1 cellular context compared by ENCODE assay signal in the genomic region with DNA sequence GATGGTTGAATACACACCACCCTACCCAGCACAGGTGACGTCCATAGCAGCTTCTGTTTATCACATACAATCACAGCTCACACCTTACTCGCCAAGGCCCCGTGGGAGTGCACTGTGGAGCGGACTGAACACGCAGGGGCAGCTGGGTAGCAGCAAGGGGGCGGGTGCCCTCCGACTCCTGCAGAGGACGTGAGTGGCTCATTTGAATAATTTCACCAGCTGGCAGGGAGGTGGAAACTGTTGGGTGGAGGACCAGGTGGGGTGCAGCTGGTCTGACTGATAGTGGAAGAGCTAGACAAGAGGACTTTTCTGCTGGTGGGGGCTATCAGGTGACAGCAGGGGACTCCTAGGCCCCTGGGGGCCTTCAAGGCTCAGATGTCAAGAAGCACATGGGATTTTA.
TF ChIP-seq lines count a peak whose summit lies in the region.

No MANE protein-coding gene starts in this region.

TF ChIP-seq in GM12878, 131 proteins besides CTCF, POLR2A, EP300 and RAD21:
- TF ChIP-seq CBFB (IDR thresholded peaks at IDR 0.05; ENCODE audit: low read depth): no peak
- 0 out of 2 replicates have a peak, but pooled peaks have one; percentile 65 for TF ChIP-seq TCF12 (IDR thresholded peaks at IDR 0.05; ENCODE audit: low read depth, low read length)
- TF ChIP-seq, protein P1, sequence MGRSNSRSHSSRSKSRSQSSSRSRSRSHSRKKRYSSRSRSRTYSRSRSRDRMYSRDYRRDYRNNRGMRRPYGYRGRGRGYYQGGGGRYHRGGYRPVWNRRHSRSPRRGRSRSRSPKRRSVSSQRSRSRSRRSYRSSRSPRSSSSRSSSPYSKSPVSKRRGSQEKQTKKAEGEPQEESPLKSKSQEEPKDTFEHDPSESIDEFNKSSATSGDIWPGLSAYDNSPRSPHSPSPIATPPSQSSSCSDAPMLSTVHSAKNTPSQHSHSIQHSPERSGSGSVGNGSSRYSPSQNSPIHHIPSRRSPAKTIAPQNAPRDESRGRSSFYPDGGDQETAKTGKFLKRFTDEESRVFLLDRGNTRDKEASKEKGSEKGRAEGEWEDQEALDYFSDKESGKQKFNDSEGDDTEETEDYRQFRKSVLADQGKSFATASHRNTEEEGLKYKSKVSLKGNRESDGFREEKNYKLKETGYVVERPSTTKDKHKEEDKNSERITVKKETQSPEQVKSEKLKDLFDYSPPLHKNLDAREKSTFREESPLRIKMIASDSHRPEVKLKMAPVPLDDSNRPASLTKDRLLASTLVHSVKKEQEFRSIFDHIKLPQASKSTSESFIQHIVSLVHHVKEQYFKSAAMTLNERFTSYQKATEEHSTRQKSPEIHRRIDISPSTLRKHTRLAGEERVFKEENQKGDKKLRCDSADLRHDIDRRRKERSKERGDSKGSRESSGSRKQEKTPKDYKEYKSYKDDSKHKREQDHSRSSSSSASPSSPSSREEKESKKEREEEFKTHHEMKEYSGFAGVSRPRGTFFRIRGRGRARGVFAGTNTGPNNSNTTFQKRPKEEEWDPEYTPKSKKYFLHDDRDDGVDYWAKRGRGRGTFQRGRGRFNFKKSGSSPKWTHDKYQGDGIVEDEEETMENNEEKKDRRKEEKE (IDR thresholded peaks at IDR 0.05): no peak
- no peak for TF ChIP-seq IKZF2 (IDR thresholded peaks at IDR 0.05)
- peak; percentile 33 for TF ChIP-seq MEF2B (IDR thresholded peaks at IDR 0.05; ENCODE audit: partially characterized antibody, poor library complexity, severe bottlenecking)
- TF ChIP-seq, protein P2, sequence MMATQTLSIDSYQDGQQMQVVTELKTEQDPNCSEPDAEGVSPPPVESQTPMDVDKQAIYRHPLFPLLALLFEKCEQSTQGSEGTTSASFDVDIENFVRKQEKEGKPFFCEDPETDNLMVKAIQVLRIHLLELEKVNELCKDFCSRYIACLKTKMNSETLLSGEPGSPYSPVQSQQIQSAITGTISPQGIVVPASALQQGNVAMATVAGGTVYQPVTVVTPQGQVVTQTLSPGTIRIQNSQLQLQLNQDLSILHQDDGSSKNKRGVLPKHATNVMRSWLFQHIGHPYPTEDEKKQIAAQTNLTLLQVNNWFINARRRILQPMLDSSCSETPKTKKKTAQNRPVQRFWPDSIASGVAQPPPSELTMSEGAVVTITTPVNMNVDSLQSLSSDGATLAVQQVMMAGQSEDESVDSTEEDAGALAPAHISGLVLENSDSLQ (IDR thresholded peaks at IDR 0.05): no peak
- TF ChIP-seq MTA3 (IDR thresholded peaks at IDR 0.05; ENCODE audit: borderline replicate concordance, low read length): no peak
- TF ChIP-seq KDM1A (IDR thresholded peaks at IDR 0.05; ENCODE audit: borderline replicate concordance): no peak
- TF ChIP-seq TCF3 (IDR thresholded peaks at IDR 0.05; ENCODE audit: borderline replicate concordance, insufficient read depth, low read depth, low read length): peak; percentile 45; the same call in 1 of the 2 replicates
- no peak for TF ChIP-seq SRF (IDR thresholded peaks at IDR 0.05; ENCODE audit: low read depth in 2 of 2, low read length in 2 of 2)
